8 cellular contexts compared by ENCODE assay signal in the genomic region with DNA sequence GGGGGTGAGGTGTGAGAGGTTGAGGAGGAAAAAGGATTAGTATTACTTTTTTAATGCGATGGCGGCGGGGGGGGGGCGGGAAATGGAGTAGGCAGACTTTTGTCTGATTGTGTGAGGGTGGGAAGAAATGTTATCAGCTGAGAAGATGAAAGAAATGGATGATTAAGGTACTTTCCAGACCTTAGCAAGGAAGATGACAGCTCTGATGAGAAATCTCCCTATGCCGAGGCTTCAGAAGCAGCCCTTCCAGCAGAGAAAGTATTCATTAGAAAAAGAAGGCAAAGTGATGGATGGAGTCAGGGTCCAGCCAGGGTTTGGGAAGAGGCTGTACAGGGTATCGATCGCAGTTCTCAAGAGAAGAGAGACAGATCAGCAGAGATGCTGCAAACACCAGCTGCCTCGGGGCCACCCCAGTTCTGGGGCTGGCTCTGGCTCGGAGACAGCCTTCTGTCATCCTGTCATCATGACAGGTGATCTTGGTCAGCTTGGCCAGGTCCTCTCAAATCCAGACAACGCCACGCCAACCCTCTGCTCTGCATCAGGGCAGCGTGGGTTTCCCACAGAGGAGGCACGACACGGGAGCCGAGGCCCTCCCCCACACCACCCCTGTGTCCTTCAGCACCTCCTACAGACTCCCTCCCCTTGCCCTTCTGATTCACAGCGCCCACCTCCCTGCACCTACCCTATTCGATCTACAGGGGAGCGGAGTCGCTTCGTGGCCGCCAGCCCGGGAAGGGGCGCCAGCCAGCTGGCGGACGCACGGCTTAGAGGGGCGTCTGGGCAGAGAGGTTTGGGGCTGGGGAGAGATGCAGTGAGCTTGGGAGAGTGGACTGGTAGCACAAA. TPM values are rescaled to one million over a fixed set of nuclear protein-coding genes. Genes with fewer than 3 reads are reported as not detected.
A peak's percentile ranks its signal among the peaks of the same experiment; 100 is the strongest.
DNase-seq lines count a peak whose midpoint lies in the region; ATAC-seq and TF ChIP-seq lines count a peak whose summit lies in the region.

No MANE protein-coding gene starts in this region.

- no peak overlapping the region for H4K8ac ChIP-seq in neuronal stem cell (ENCODE audit: low read depth, low read length)

- no peak overlapping the region for H3K27ac ChIP-seq in neuronal stem cell (replicated peaks; ENCODE audit: low read length)

- no peak overlapping the region for H4K91ac ChIP-seq in neuronal stem cell (ENCODE audit: low read depth, low read length, poor library complexity)

- no peak overlapping the region for H2AK5ac ChIP-seq in neuronal stem cell (ENCODE audit: low read depth, low read length)

- no peak overlapping the region for H3K23ac ChIP-seq in neuronal stem cell (ENCODE audit: low read depth, low read length, poor library complexity)

- peak overlapping the region; percentile 86 for H3K18ac ChIP-seq in neuronal stem cell (ENCODE audit: low read length)

- H2BK15ac ChIP-seq in neuronal stem cell (ENCODE audit: low read length) = peak overlapping the region; percentile 38

- H3K4me3 ChIP-seq in fibroblast of villous mesenchyme (ENCODE audit: low read depth, low read length) (peak overlapping the region; percentile 65), neuronal stem cell (ENCODE audit: low read length in 2 of 2) (peak overlapping the region; percentile 62 to 88)

- H3K27ac Mint-ChIP-seq in HFFc6 = no peak overlapping the region
- peak overlapping the region; percentile 95 for H3K27ac Mint-ChIP-seq in activated T-cell treated with anti-CD3 and anti-CD28 coated beads, Interleukin-2, amount 50 U/mL, for 24 hours

- no peaks in the 10 kb centered on the region for H3K9me3 ChIP-seq in neuronal stem cell (replicated peaks in 1 of 2; ENCODE audit: control insufficient read depth in 2 of 2, insufficient read depth in 1 of 2, low read depth in 1 of 2, low read length in 2 of 2)

- peak overlapping the region; percentile 97 for H3K4me3 Mint-ChIP-seq in HFFc6
- H3K4me3 Mint-ChIP-seq in activated T-cell treated with anti-CD3 and anti-CD28 coated beads, Interleukin-2, amount 50 U/mL, for 24 hours = peak overlapping the region; percentile 88

- H2AFZ ChIP-seq in neuronal stem cell (ENCODE audit: low read length) = peak overlapping the region; percentile 92

- H3K14ac ChIP-seq in neuronal stem cell (ENCODE audit: low read length) = no peak overlapping the region

- peaks cover 10 to 12% of the 10 kb centered on the region in 2 donors for H3K4me1 ChIP-seq in neuronal stem cell (ENCODE audit: control insufficient read depth in 2 of 2, insufficient read depth in 1 of 2, low read depth in 1 of 2, low read length in 2 of 2)

- peak overlapping the region; percentile 86 for H3K4me2 ChIP-seq in neuronal stem cell (ENCODE audit: insufficient read depth, low read length, poor library complexity, severe bottlenecking)

- peaks cover 5% of the 10 kb centered on the region for H3K27me3 Mint-ChIP-seq in HFFc6 (ENCODE audit: insufficient read depth)
- peaks cover 6% of the 10 kb centered on the region for H3K27me3 Mint-ChIP-seq in activated T-cell treated with anti-CD3 and anti-CD28 coated beads, Interleukin-2, amount 50 U/mL, for 24 hours

- peaks cover 14% of the 10 kb centered on the region; the same call in 1 of the 2 replicates for H3K36me3 Mint-ChIP-seq in HFFc6 (ENCODE audit: low read depth)
- H3K36me3 Mint-ChIP-seq in activated T-cell treated with anti-CD3 and anti-CD28 coated beads, Interleukin-2, amount 50 U/mL, for 24 hours (ENCODE audit: low read depth) = peaks cover 40% of the 10 kb centered on the region

- no peak overlapping the region for H2BK120ac ChIP-seq in neuronal stem cell (ENCODE audit: low read depth, low read length)

- peak; percentile 19 for ATAC-seq in GM18498 (IDR thresholded peaks at IDR 0.05; ENCODE audit: unreplicated experiment)

- peak overlapping the region; percentile 78 for H2BK5ac ChIP-seq in neuronal stem cell (ENCODE audit: low read length)

- no peaks in the 10 kb centered on the region for H3K9me3 Mint-ChIP-seq in HFFc6
- H3K9me3 Mint-ChIP-seq in activated T-cell treated with anti-CD3 and anti-CD28 coated beads, Interleukin-2, amount 50 U/mL, for 24 hours = no peaks in the 10 kb centered on the region

- DNase-seq in HFFc6 (no peak), NCI-H146 treated with DMSO at 0.1 percent for 48 hours (lab: John Stamatoyannopoulos, UW; ENCODE audit: unreplicated experiment) (peak; percentile 72), fibroblast of villous mesenchyme (ENCODE audit: low read depth) (no peak), neuronal stem cell (ENCODE audit: low spot score) (no peak), CD1c-positive myeloid dendritic cell (ENCODE audit: extremely low spot score) (no peak), epidermal melanocyte (ENCODE audit: insufficient read length, low spot score) (no peak)
- DNase-seq in activated T-cell treated with anti-CD3 and anti-CD28 coated beads, Interleukin-2, amount 50 U/mL, for 24 hours = peak; percentile 56

- H3K9ac ChIP-seq in neuronal stem cell (ENCODE audit: low read depth, low read length, poor library complexity) = peak overlapping the region; percentile 71

- peaks cover 22% of the 10 kb centered on the region for H3K4me1 Mint-ChIP-seq in HFFc6 (ENCODE audit: low read depth)
- peaks cover 33% of the 10 kb centered on the region for H3K4me1 Mint-ChIP-seq in activated T-cell treated with anti-CD3 and anti-CD28 coated beads, Interleukin-2, amount 50 U/mL, for 24 hours (ENCODE audit: low read depth)

- TF ChIP-seq CTCF in HFFc6 (IDR thresholded peaks at IDR 0.05) = peak; percentile 21
- TF ChIP-seq CTCF in fibroblast of villous mesenchyme (IDR thresholded peaks at IDR 0.05; ENCODE audit: insufficient read depth, low read depth, low read length) = no peak

- peaks cover 2% of the 10 kb centered on the region for H3K79me1 ChIP-seq in neuronal stem cell (ENCODE audit: low read depth, low read length)

- H3K27me3 ChIP-seq in neuronal stem cell (ENCODE audit: control insufficient read depth in 3 of 3, insufficient read depth in 3 of 3, low read depth in 1 of 3, low read length in 3 of 3) = peaks cover 0 to 44% (median 11%) of the 10 kb centered on the region in 3 experiments

- H3K36me3 ChIP-seq in neuronal stem cell (replicated peaks in 1 of 2; ENCODE audit: control insufficient read depth in 2 of 2, insufficient read depth in 2 of 2, low read length in 2 of 2) = peaks cover 1 to 20% of the 10 kb centered on the region in 2 donors

- no CpG with 5 or more reads among the region's 27 CpGs for WGBS in neuronal stem cell (ENCODE audit: extremely low coverage in 2 of 2, insufficient read length in 2 of 2, insufficient replicate concordance in 1 of 2), 2 donors

- H3K4ac ChIP-seq in neuronal stem cell (ENCODE audit: low read length) = no peak overlapping the region

- no peak overlapping the region for H2BK12ac ChIP-seq in neuronal stem cell (ENCODE audit: low read length)

RNA-seq across cellular contexts. Expression of gene ATXN7L2, which starts 0.7 kb away (rescaled TPM):
- total RNA-seq in HFFc6 (2021; fragmentation: NEBNext Ultra II Directional; extraction: Animal tissue kit (Norgen Biotek cat#: 25700)) = 1 to 10 TPM; 5.6 to 7.3 (median 6.4) TPM
- 3.9 and 4.7 TPM in 2 replicates for total RNA-seq in fibroblast of villous mesenchyme
- polyA plus RNA-seq in neuronal stem cell (2013, experiment 1 of 2) = 11.1 TPM
- 10.8 TPM for polyA plus RNA-seq in neuronal stem cell (2013, experiment 2 of 2)

RNA-seq across cellular contexts. Expression of gene CYB561D1, which starts 10.9 kb away (rescaled TPM):
- 10 to 100 TPM in 1 of 6 experiments, 1 to 10 TPM in 5; 7.2 to 10.3 (median 8.1) TPM for total RNA-seq in HFFc6 (2021; fragmentation: NEBNext Ultra II Directional; extraction: Animal tissue kit (Norgen Biotek cat#: 25700))
- 4.7 and 6.1 TPM in 2 replicates for total RNA-seq in fibroblast of villous mesenchyme
- polyA plus RNA-seq in neuronal stem cell (2013, experiment 1 of 2) = 2.8 TPM
- polyA plus RNA-seq in neuronal stem cell (2013, experiment 2 of 2) = 2.6 TPM

RNA-seq across cellular contexts. Expression of gene SYPL2, which starts 16.7 kb away (rescaled TPM):
- total RNA-seq in HFFc6 (2021; fragmentation: NEBNext Ultra II Directional; extraction: Animal tissue kit (Norgen Biotek cat#: 25700)) = 10 to 100 TPM; 16.0 to 34.1 (median 18.5) TPM
- total RNA-seq in fibroblast of villous mesenchyme = 4.5 and 10.8 TPM in 2 replicates
- polyA plus RNA-seq in neuronal stem cell (2013, experiment 1 of 2) = not detected
- not detected for polyA plus RNA-seq in neuronal stem cell (2013, experiment 2 of 2)

RNA-seq across cellular contexts. Expression of gene AMIGO1, which starts 26.5 kb away (rescaled TPM):
- 1 to 10 TPM; 3.0 to 8.3 (median 4.3) TPM for total RNA-seq in HFFc6 (2021; fragmentation: NEBNext Ultra II Directional; extraction: Animal tissue kit (Norgen Biotek cat#: 25700))
- total RNA-seq in fibroblast of villous mesenchyme = 0.97 and 3.5 TPM in 2 replicates
- 4.8 TPM for polyA plus RNA-seq in neuronal stem cell (2013, experiment 1 of 2)
- polyA plus RNA-seq in neuronal stem cell (2013, experiment 2 of 2) = 4.9 TPM

RNA-seq across cellular contexts. Expression of gene GPR61, which starts 56.7 kb away (rescaled TPM):
- total RNA-seq in HFFc6 (2021; fragmentation: NEBNext Ultra II Directional; extraction: Animal tissue kit (Norgen Biotek cat#: 25700)) = under 1 TPM in 1 of 6 experiments, not detected in 5; 0.12 TPM
- total RNA-seq in fibroblast of villous mesenchyme = under 0.01 TPM in 1 of 2 replicates, not detected in the other
- 0.28 TPM for polyA plus RNA-seq in neuronal stem cell (2013, experiment 1 of 2)
- 0.17 TPM for polyA plus RNA-seq in neuronal stem cell (2013, experiment 2 of 2)

Comparison
In these comparisons a context has a peak if more than half of its experiments do, and no peak if none do; other contexts are left out.
1. DNase-seq: peak in NCI-H146 treated with DMSO at 0.1 percent for 48 hours (single experiment) and activated T-cell treated with anti-CD3 and anti-CD28 coated beads, Interleukin-2, amount 50 U/mL, for 24 hours (single experiment); none in HFFc6 (single experiment), fibroblast of villous mesenchyme (single experiment), neuronal stem cell (single experiment), CD1c-positive myeloid dendritic cell (single experiment) and epidermal melanocyte (single experiment).